Comparison of ENCODE assay signal across 25 cellular contexts in genomic region chr11:133618500-133618899, GRCh38.
DNase-seq lines count a peak whose midpoint lies in the region; ATAC-seq and TF ChIP-seq lines count a peak whose summit lies in the region.
"Had no signal": no experiment of that assay in that cellular context is flagged by ENCODE, and none has a peak within 500 bp of the region (broad histone marks: within the 10 kb centered on the region; RNA-seq: fewer than 3 reads in every experiment).

No MANE protein-coding gene starts in this region.

- H3K9me3 ChIP-seq in esophagus muscularis mucosa = peaks cover 0 to 21% (median 10%) of the 10 kb centered on the region in 4 donors
- H3K9me3 ChIP-seq: A549, MG63, SJCRH30 had no signal

- H3K36me3 ChIP-seq in H7 (replicated peaks; ENCODE audit: control insufficient read depth, insufficient read depth, low read length) (no peaks in the 10 kb centered on the region), esophagus muscularis mucosa (no peaks in the 10 kb centered on the region)
- H3K36me3 ChIP-seq: BLaER1 treated with 17β-estradiol and CSF1 and Interleukin-3, amounts not matched to agents 10 nM and 100 nM; MG63; SJCRH30 had no signal

- DNase-seq in H7 = peak; percentile 50
- peak; percentile 19 for DNase-seq in NCI-H69 (lab: John Stamatoyannopoulos, UW)
- peak; percentile 42 for DNase-seq in esophagus muscularis mucosa (ENCODE audit: extremely low spot score)
- DNase-seq in retina = peak; percentile 13
- DNase-seq in activated T-cell treated with anti-CD3 and anti-CD28 coated beads, Interleukin-2, amount 50 U/mL, for 1 hour = no peak
- DNase-seq: AML-193; CD4-positive, alpha-beta memory T cell; COR-L47; DMS53; KBM-7; MG63; NCI-H1105 treated with DMSO at 0.1 percent for 48 hours; NCI-H146; NCI-H1930; NCI-H2227 treated with DMSO at 0.1 percent for 48 hours; NCI-H526 treated with DMSO at 0.1 percent for 48 hours; NK-92 treated with Interleukin-12 subunit alpha and Interleukin-12 subunit beta, amount 100 ng/mL, for 24 hours; PC-3; SJCRH30 had no signal

- ATAC-seq in HG02798 (IDR thresholded peaks at IDR 0.05; ENCODE audit: poor library complexity, unreplicated experiment) = no peak
- ATAC-seq in GM18867 (IDR thresholded peaks at IDR 0.05; ENCODE audit: unreplicated experiment) = no peak
- ATAC-seq: A549, PC-3, Right ventricle myocardium inferior, SK-N-SH treated with all-trans-retinoic acid at 6 μM for 48 hours had no signal

- H3K4me1 ChIP-seq in esophagus muscularis mucosa = no peaks in the 10 kb centered on the region
- H3K4me1 ChIP-seq: A549; BLaER1 treated with 17β-estradiol and CSF1 and Interleukin-3, amounts not matched to agents 10 nM and 100 nM; SJCRH30 had no signal

- no peak for TF ChIP-seq CTCF in esophagus muscularis mucosa (IDR thresholded peaks at IDR 0.05)

- 87% methylated on average over 9 of the region's 9 CpGs for WGBS in esophagus muscularis mucosa

- H3K27me3 ChIP-seq in H7 (ENCODE audit: control insufficient read depth, insufficient read depth, low read length) = no peaks in the 10 kb centered on the region; the same call in 1 of the 2 replicates
- H3K27me3 ChIP-seq in esophagus muscularis mucosa = peaks cover 0 to 6% (median 0%) of the 10 kb centered on the region in 4 donors
- H3K27me3 ChIP-seq: BLaER1 treated with 17β-estradiol and CSF1 and Interleukin-3, amounts not matched to agents 10 nM and 100 nM; MG63; SJCRH30 had no signal

- H3K4me3 ChIP-seq in H7 (ENCODE audit: insufficient read depth, low read depth, low read length) = no peak overlapping the region
- no peak overlapping the region for H3K4me3 ChIP-seq in esophagus muscularis mucosa
- H3K4me3 ChIP-seq: A549; BLaER1 treated with 17β-estradiol and CSF1 and Interleukin-3, amounts not matched to agents 10 nM and 100 nM; MG63; SJCRH30 had no signal

- intact Hi-C loops in esophagus muscularis mucosa (cut with DNase I) = no loop called here

- no peak for TF ChIP-seq EP300 in esophagus muscularis mucosa (IDR thresholded peaks at IDR 0.05)

- no peak overlapping the region for H3K27ac ChIP-seq in esophagus muscularis mucosa (replicated peaks in 1 of 4)
- H3K27ac ChIP-seq: A549; BLaER1 treated with 17β-estradiol and CSF1 and Interleukin-3, amounts not matched to agents 10 nM and 100 nM; SJCRH30 had no signal

- TF ChIP-seq POLR2A in esophagus muscularis mucosa (IDR thresholded peaks at IDR 0.05; ENCODE audit: low read depth) = no peak
